Comparison of ENCODE assay signal across 9 cellular contexts in the genomic region with DNA sequence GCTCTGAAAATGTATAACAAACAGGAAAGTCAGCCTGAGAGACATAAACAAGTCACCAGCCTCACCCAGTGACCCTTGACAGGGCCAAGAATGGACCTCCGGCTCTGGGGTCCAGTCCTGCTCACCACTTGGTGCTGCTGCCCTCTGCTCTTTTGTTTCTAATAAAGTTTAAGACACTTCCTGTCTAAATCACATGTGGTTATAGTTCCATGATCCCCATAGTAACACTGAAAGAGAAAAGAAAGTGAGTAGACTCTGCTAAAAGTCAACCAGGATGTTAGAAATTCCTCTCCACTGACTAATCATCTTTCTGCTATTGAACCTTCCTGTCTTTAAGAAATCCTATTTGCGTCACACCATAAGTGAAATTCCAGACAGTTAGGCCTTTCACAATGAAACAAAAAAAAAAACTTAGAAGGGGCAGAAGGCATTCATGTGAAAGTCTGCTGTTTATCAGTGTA.
DNase-seq lines count a peak whose midpoint lies in the region; ATAC-seq and TF ChIP-seq lines count a peak whose summit lies in the region.
"Had no signal": no experiment of that assay in that cellular context is flagged by ENCODE, and none has a peak within 500 bp of the region (broad histone marks: within the 10 kb centered on the region; RNA-seq: fewer than 3 reads in every experiment).

No MANE protein-coding gene starts in this region.

- TF ChIP-seq CTCF in breast epithelium (IDR thresholded peaks at IDR 0.05), result no peak
- no peak for TF ChIP-seq CTCF in left lung (IDR thresholded peaks at IDR 0.05)

- H3K27ac ChIP-seq in breast epithelium, result peak overlapping the region; percentile 75 to 85
- peak overlapping the region; percentile 73 to 81 for H3K27ac ChIP-seq in left lung
- H3K27ac ChIP-seq in aorta (ENCODE audit: low read depth in 1 of 2, low read length in 2 of 2), result peak overlapping the region in 1 of 2 donors; percentile 23

- 2 to 8% methylated on average over 2 of the region's 2 CpGs for WGBS in aorta, 2 donors

- ATAC-seq in left lung (peak; percentile 96), aorta (ENCODE audit: low FRiP score) (peak; percentile 87), HG02678 (IDR thresholded peaks at IDR 0.05; ENCODE audit: unreplicated experiment) (no peak), HG03108 (IDR thresholded peaks at IDR 0.05; ENCODE audit: unreplicated experiment) (no peak)

- TF ChIP-seq POLR2A in breast epithelium (IDR thresholded peaks at IDR 0.05), result no peak

- intact Hi-C loops in breast epithelium (cut with DNase I; ENCODE audit: low total_unique reads), result no loop called here
- intact Hi-C loops in left lung (cut with DNase I), result no loop called here
- intact Hi-C loops in aorta (cut with DNase I), result loop anchor here in 1 of 2 donors (10.0 kb wide), 1 partner anchor 241 kb away; no protein-coding TSS in a partner anchor

- H3K36me3 ChIP-seq in breast epithelium (no peaks in the 10 kb centered on the region), left lung (no peaks in the 10 kb centered on the region), aorta (ENCODE audit: control insufficient read depth in 1 of 2, insufficient read depth in 2 of 2, low read length in 1 of 2) (no peaks in the 10 kb centered on the region)

- H3K4me3 ChIP-seq in breast epithelium, result peak overlapping the region in 1 of 3 donors; percentile 9
- no peak overlapping the region for H3K4me3 ChIP-seq in left lung
- H3K4me3 ChIP-seq in aorta (ENCODE audit: low read length in 2 of 2), result no peak overlapping the region

- H3K4me1 ChIP-seq in breast epithelium (no peaks in the 10 kb centered on the region), left lung (peaks cover 5 to 7% of the 10 kb centered on the region in 2 donors), aorta (ENCODE audit: control insufficient read depth in 1 of 2, insufficient read depth in 2 of 2, low read length in 2 of 2) (no peaks in the 10 kb centered on the region)

- H3K27me3 ChIP-seq in breast epithelium (no peaks in the 10 kb centered on the region), left lung (no peaks in the 10 kb centered on the region), aorta (ENCODE audit: control insufficient read depth in 1 of 2, insufficient read depth in 2 of 2, low read length in 1 of 2) (no peaks in the 10 kb centered on the region)

- no peaks in the 10 kb centered on the region for H3K9me3 ChIP-seq in breast epithelium
- no peaks in the 10 kb centered on the region for H3K9me3 ChIP-seq in left lung
- H3K9me3 ChIP-seq in aorta (ENCODE audit: control insufficient read depth, low read length), result no peaks in the 10 kb centered on the region

- peak; percentile 38 for DNase-seq in NOMO-1 treated with DMSO at 0.1 percent for 48 hours (lab: John Stamatoyannopoulos, UW; ENCODE audit: unreplicated experiment)
- no peak for DNase-seq in NOMO-1 (lab: John Stamatoyannopoulos, UW; ENCODE audit: unreplicated experiment in 2 of 2)
- DNase-seq in breast epithelium (ENCODE audit: low spot score in 2 of 2), result no peak
- DNase-seq in left lung, result peak in 1 of 2 donors; percentile 34
- peak; percentile 51 to 66 for DNase-seq in aorta
- no peak for DNase-seq in activated CD4-positive, CD25-positive, alpha-beta regulatory T cell treated with anti-CD3 and anti-CD28 coated beads, Interleukin-2, amount 50 U/mL, for 72 hours
- DNase-seq: AML-193 had no signal

Comparison
In these comparisons a context has a peak if more than half of its experiments do, and no peak if none do; other contexts are left out.
1. DNase-seq: peak in NOMO-1 treated with DMSO at 0.1 percent for 48 hours (single experiment) and aorta (2 of 2); none in NOMO-1 (0 of 2), breast epithelium (0 of 2) and activated CD4-positive, CD25-positive, alpha-beta regulatory T cell treated with anti-CD3 and anti-CD28 coated beads, Interleukin-2, amount 50 U/mL, for 72 hours (single experiment).
2. ATAC-seq: peak in left lung (single experiment) and aorta (single experiment); none in HG02678 (single experiment) and HG03108 (single experiment).